In the genomic region with DNA sequence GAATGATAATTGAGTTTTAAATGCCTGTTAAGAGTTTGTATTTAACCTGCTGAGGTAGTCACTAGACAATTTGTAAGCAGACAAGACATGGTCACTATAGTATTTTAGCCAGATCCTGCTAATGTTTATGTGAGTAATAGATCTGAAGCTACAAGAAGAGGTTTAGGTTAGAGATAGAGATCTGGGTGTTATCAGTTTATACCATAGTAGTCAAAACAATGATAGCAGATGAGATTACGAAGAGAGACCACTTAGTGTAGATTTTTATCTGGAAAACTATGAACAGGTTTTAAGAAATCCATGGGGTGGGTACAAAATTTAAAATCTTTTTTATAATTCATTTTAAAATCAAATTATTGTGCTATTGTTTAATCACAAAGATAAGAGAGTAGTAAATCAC, we compare ENCODE assay signal across 25 cellular contexts.
"Had no signal": no experiment of that assay in that cellular context is flagged by ENCODE, and none has a peak within 500 bp of the region (broad histone marks: within the 10 kb centered on the region; RNA-seq: fewer than 3 reads in every experiment).

No MANE protein-coding gene starts in this region.

- FAIRE-seq: colon, pancreas had no signal

- H3K4me3 Mint-ChIP-seq: activated B cell treated with CpG ODN at 0.5 μM for 24 hours; activated CD8-positive, alpha-beta T cell treated with anti-CD3 and anti-CD28 coated beads for 36 hours; activated naive CD4-positive, alpha-beta T cell treated with anti-CD3 and anti-CD28 coated beads, Interleukin-2, amount 10 ng/mL, durations not matched to agents 7 days and 5 days; activated naive CD8-positive, alpha-beta T cell treated with anti-CD3 and anti-CD28 coated beads, Interleukin-2, amount 50 U/mL, for 24 hours; activated T-cell treated with anti-CD3 and anti-CD28 coated beads, Interleukin-2, amount 50 U/mL, for 24 hours; naive B cell; stimulated activated effector memory CD8-positive, alpha-beta T cell treated with anti-CD3 and anti-CD28 coated beads, Interleukin-12 subunit alpha, Interleukin-12 subunit beta, amount 100 ng/mL, for 72 hours had no signal

- H3K4me3 ChIP-seq: dorsolateral prefrontal cortex, left ventricle myocardium inferior, mucosa of descending colon, pancreas, smooth muscle cell, stomach had no signal

- H3K27me3 ChIP-seq: brain microvascular endothelial cell, dorsolateral prefrontal cortex, pancreas, stomach had no signal

- H3K9me3 Mint-ChIP-seq: activated B cell treated with CpG ODN at 0.5 μM for 24 hours; activated CD8-positive, alpha-beta T cell treated with anti-CD3 and anti-CD28 coated beads for 36 hours; activated naive CD4-positive, alpha-beta T cell treated with anti-CD3 and anti-CD28 coated beads, Interleukin-2, amount 10 ng/mL, durations not matched to agents 7 days and 5 days; activated naive CD8-positive, alpha-beta T cell treated with anti-CD3 and anti-CD28 coated beads, Interleukin-2, amount 50 U/mL, for 24 hours; activated T-cell treated with anti-CD3 and anti-CD28 coated beads, Interleukin-2, amount 50 U/mL, for 24 hours; naive B cell; stimulated activated effector memory CD8-positive, alpha-beta T cell treated with anti-CD3 and anti-CD28 coated beads, Interleukin-12 subunit alpha, Interleukin-12 subunit beta, amount 100 ng/mL, for 72 hours had no signal

- H3K36me3 ChIP-seq: brain microvascular endothelial cell had no signal

- H3K27ac Mint-ChIP-seq: activated B cell treated with CpG ODN at 0.5 μM for 24 hours; activated CD8-positive, alpha-beta T cell treated with anti-CD3 and anti-CD28 coated beads for 36 hours; activated naive CD4-positive, alpha-beta T cell treated with anti-CD3 and anti-CD28 coated beads, Interleukin-2, amount 10 ng/mL, durations not matched to agents 7 days and 5 days; activated naive CD8-positive, alpha-beta T cell treated with anti-CD3 and anti-CD28 coated beads, Interleukin-2, amount 50 U/mL, for 24 hours; activated T-cell treated with anti-CD3 and anti-CD28 coated beads, Interleukin-2, amount 50 U/mL, for 24 hours; stimulated activated effector memory CD8-positive, alpha-beta T cell treated with anti-CD3 and anti-CD28 coated beads, Interleukin-12 subunit alpha, Interleukin-12 subunit beta, amount 100 ng/mL, for 72 hours had no signal

- DNase-seq: activated B cell treated with CpG ODN at 0.5 μM for 24 hours; activated CD4-positive, alpha-beta T cell treated with anti-CD3 and anti-CD28 coated beads for 4 hours; activated CD8-positive, alpha-beta T cell treated with anti-CD3 and anti-CD28 coated beads for 36 hours; activated effector memory CD4-positive, alpha-beta T cell treated with Interleukin-2 at 50 U/mL for 16 hours; activated naive CD4-positive, alpha-beta T cell treated with anti-CD3 and anti-CD28 coated beads, Interleukin-2, amount 10 ng/mL, durations not matched to agents 7 days and 5 days; activated naive CD8-positive, alpha-beta T cell treated with anti-CD3 and anti-CD28 coated beads, Interleukin-2, amount 50 U/mL, for 24 hours; activated T-cell treated with anti-CD3 and anti-CD28 coated beads, Interleukin-2, amount 50 U/mL, for 24 hours; aorta; brain microvascular endothelial cell; central memory CD4-positive, alpha-beta T cell; dorsolateral prefrontal cortex; foreskin fibroblast; head of caudate nucleus; kidney glomerular epithelial cell; left ventricle myocardium inferior; mucosa of descending colon; naive B cell; pancreas; stimulated activated CD4-positive, alpha-beta T cell treated with anti-CD3 and anti-CD28 coated beads, Interleukin-4, amount 100 ng/mL, for 24 hours; stomach had no signal

- ATAC-seq: activated CD8-positive, alpha-beta T cell treated with anti-CD3 and anti-CD28 coated beads for 36 hours; activated naive CD8-positive, alpha-beta T cell treated with anti-CD3 and anti-CD28 coated beads, Interleukin-2, amount 50 U/mL, for 24 hours; mucosa of descending colon; pancreas; sciatic nerve; stimulated activated effector memory CD8-positive, alpha-beta T cell treated with anti-CD3 and anti-CD28 coated beads, Interleukin-12 subunit alpha, Interleukin-12 subunit beta, amount 100 ng/mL, for 72 hours had no signal

- H3K27ac ChIP-seq: brain microvascular endothelial cell, epithelial cell of prostate, left ventricle myocardium inferior, pancreas, stomach had no signal

- H3K27me3 Mint-ChIP-seq: activated B cell treated with CpG ODN at 0.5 μM for 24 hours; activated CD8-positive, alpha-beta T cell treated with anti-CD3 and anti-CD28 coated beads for 36 hours; activated naive CD4-positive, alpha-beta T cell treated with anti-CD3 and anti-CD28 coated beads, Interleukin-2, amount 10 ng/mL, durations not matched to agents 7 days and 5 days; activated naive CD8-positive, alpha-beta T cell treated with anti-CD3 and anti-CD28 coated beads, Interleukin-2, amount 50 U/mL, for 24 hours; activated T-cell treated with anti-CD3 and anti-CD28 coated beads, Interleukin-2, amount 50 U/mL, for 24 hours; naive B cell had no signal
